ENCODE assay signal across 1 cellular context in the genomic region with DNA sequence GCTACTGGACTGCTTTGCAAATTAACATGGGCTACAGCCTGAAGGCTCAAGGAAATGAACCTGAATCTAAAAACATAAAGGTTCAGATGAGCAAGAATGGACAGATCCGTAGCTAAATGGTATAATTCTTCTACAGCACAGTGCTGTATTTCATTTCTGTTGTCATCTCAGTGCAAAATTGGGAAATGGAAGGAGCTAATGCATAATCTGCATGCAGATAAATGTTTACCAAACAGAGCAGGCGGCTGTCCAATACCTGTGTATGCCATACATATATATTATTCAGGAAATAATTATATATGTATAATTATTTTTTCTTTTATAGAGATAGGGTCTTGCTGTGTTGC.
TF ChIP-seq lines count a peak whose summit lies in the region.

No MANE protein-coding gene starts in this region.

TF ChIP-seq in H1, 55 proteins besides CTCF, POLR2A, EP300 and RAD21:
- no peak for TF ChIP-seq SP2 (IDR thresholded peaks at IDR 0.05; ENCODE audit: low read length)
- TF ChIP-seq EZH2 (IDR thresholded peaks at IDR 0.05; ENCODE audit: low read depth, low read length, severe bottlenecking) = no peak
- TF ChIP-seq RNF2 (IDR thresholded peaks at IDR 0.05; ENCODE audit: borderline replicate concordance, low read depth, low read length, missing control alignments, poor library complexity, severe bottlenecking) = no peak
- no peak for TF ChIP-seq SP1 (IDR thresholded peaks at IDR 0.05; ENCODE audit: low read depth, low read length)
- no peak for TF ChIP-seq FOSL1 (IDR thresholded peaks at IDR 0.05; ENCODE audit: insufficient read depth, low read depth, low read length)
- no peak for TF ChIP-seq NRF1 (IDR thresholded peaks at IDR 0.05; ENCODE audit: low read depth, low read length)
- no peak for TF ChIP-seq GABPA (IDR thresholded peaks at IDR 0.05; ENCODE audit: borderline replicate concordance, insufficient read depth, low read length)
- TF ChIP-seq PHF8 (conservative IDR thresholded peaks at IDR 0.05; ENCODE audit: low read depth, low read length) = no peak
- no peak for TF ChIP-seq NANOG (IDR thresholded peaks at IDR 0.05; ENCODE audit: insufficient read depth, low read depth, low read length, poor library complexity, severe bottlenecking)
- TF ChIP-seq SIRT6 (IDR thresholded peaks at IDR 0.05; ENCODE audit: low read length) = no peak
- no peak for TF ChIP-seq BACH1 (IDR thresholded peaks at IDR 0.05; ENCODE audit: low read length)
- no peak for TF ChIP-seq POLR2AphosphoS5 (IDR thresholded peaks at IDR 0.05; ENCODE audit: low read depth, low read length)
- no peak for TF ChIP-seq KDM1A (IDR thresholded peaks at IDR 0.05; ENCODE audit: borderline replicate concordance, low read length)
- TF ChIP-seq YY1 (IDR thresholded peaks at IDR 0.05; ENCODE audit: low read depth, low read length) = no peak
- TF ChIP-seq SIX5 (IDR thresholded peaks at IDR 0.05; ENCODE audit: low read depth, low read length) = no peak
- no peak for TF ChIP-seq TAF1 (IDR thresholded peaks at IDR 0.05; ENCODE audit: low read depth, low read length)
- TF ChIP-seq, protein P1, sequence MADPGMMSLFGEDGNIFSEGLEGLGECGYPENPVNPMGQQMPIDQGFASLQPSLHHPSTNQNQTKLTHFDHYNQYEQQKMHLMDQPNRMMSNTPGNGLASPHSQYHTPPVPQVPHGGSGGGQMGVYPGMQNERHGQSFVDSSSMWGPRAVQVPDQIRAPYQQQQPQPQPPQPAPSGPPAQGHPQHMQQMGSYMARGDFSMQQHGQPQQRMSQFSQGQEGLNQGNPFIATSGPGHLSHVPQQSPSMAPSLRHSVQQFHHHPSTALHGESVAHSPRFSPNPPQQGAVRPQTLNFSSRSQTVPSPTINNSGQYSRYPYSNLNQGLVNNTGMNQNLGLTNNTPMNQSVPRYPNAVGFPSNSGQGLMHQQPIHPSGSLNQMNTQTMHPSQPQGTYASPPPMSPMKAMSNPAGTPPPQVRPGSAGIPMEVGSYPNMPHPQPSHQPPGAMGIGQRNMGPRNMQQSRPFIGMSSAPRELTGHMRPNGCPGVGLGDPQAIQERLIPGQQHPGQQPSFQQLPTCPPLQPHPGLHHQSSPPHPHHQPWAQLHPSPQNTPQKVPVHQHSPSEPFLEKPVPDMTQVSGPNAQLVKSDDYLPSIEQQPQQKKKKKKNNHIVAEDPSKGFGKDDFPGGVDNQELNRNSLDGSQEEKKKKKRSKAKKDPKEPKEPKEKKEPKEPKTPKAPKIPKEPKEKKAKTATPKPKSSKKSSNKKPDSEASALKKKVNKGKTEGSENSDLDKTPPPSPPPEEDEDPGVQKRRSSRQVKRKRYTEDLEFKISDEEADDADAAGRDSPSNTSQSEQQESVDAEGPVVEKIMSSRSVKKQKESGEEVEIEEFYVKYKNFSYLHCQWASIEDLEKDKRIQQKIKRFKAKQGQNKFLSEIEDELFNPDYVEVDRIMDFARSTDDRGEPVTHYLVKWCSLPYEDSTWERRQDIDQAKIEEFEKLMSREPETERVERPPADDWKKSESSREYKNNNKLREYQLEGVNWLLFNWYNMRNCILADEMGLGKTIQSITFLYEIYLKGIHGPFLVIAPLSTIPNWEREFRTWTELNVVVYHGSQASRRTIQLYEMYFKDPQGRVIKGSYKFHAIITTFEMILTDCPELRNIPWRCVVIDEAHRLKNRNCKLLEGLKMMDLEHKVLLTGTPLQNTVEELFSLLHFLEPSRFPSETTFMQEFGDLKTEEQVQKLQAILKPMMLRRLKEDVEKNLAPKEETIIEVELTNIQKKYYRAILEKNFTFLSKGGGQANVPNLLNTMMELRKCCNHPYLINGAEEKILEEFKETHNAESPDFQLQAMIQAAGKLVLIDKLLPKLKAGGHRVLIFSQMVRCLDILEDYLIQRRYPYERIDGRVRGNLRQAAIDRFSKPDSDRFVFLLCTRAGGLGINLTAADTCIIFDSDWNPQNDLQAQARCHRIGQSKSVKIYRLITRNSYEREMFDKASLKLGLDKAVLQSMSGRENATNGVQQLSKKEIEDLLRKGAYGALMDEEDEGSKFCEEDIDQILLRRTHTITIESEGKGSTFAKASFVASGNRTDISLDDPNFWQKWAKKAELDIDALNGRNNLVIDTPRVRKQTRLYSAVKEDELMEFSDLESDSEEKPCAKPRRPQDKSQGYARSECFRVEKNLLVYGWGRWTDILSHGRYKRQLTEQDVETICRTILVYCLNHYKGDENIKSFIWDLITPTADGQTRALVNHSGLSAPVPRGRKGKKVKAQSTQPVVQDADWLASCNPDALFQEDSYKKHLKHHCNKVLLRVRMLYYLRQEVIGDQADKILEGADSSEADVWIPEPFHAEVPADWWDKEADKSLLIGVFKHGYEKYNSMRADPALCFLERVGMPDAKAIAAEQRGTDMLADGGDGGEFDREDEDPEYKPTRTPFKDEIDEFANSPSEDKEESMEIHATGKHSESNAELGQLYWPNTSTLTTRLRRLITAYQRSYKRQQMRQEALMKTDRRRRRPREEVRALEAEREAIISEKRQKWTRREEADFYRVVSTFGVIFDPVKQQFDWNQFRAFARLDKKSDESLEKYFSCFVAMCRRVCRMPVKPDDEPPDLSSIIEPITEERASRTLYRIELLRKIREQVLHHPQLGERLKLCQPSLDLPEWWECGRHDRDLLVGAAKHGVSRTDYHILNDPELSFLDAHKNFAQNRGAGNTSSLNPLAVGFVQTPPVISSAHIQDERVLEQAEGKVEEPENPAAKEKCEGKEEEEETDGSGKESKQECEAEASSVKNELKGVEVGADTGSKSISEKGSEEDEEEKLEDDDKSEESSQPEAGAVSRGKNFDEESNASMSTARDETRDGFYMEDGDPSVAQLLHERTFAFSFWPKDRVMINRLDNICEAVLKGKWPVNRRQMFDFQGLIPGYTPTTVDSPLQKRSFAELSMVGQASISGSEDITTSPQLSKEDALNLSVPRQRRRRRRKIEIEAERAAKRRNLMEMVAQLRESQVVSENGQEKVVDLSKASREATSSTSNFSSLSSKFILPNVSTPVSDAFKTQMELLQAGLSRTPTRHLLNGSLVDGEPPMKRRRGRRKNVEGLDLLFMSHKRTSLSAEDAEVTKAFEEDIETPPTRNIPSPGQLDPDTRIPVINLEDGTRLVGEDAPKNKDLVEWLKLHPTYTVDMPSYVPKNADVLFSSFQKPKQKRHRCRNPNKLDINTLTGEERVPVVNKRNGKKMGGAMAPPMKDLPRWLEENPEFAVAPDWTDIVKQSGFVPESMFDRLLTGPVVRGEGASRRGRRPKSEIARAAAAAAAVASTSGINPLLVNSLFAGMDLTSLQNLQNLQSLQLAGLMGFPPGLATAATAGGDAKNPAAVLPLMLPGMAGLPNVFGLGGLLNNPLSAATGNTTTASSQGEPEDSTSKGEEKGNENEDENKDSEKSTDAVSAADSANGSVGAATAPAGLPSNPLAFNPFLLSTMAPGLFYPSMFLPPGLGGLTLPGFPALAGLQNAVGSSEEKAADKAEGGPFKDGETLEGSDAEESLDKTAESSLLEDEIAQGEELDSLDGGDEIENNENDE (IDR thresholded peaks at IDR 0.05; ENCODE audit: insufficient replicate concordance, low read length) = no peak
- no peak for TF ChIP-seq RFX5 (IDR thresholded peaks at IDR 0.05; ENCODE audit: borderline replicate concordance, low read depth, low read length)
- TF ChIP-seq SRF (IDR thresholded peaks at IDR 0.05; ENCODE audit: low read depth, low read length) = no peak
- TF ChIP-seq CHD2 (IDR thresholded peaks at IDR 0.05; ENCODE audit: low read length) = no peak
TF ChIP-seq in H1: peak in this region for 0.
